ENCODE assay signal across 22 cellular contexts in genomic region chr2:122395687-122396086, GRCh38.
"Had no signal": no experiment of that assay in that cellular context is flagged by ENCODE, and none has a peak within 500 bp of the region (broad histone marks: within the 10 kb centered on the region; RNA-seq: fewer than 3 reads in every experiment).

No MANE protein-coding gene starts in this region.

- H3K9ac ChIP-seq: SK-N-SH had no signal

- FAIRE-seq: HTR-8/SVneo had no signal

- H3K27ac ChIP-seq: HL-60, RWPE1 had no signal

- H3K9me3 ChIP-seq: SK-N-SH had no signal

- H3K4me2 ChIP-seq: SK-N-SH had no signal

- DNase-seq: KBM-7, MV-4-11, NCI-H1092, NCI-H1105 treated with DMSO at 0.1 percent for 48 hours, NCI-H1417 treated with DMSO at 0.1 percent for 48 hours, NCI-H146, NCI-H1694 treated with DMSO at 0.1 percent for 48 hours, NCI-H1930, NCI-H2081, NCI-H2171, NCI-H226, NCI-H446, NCI-H510A, NCI-H524 treated with DMSO at 0.1 percent for 48 hours, NCI-H69, NCI-H774, SHP77, SK-N-SH, SW 1271 had no signal
